ENCODE assay signal across 8 cellular contexts in the genomic region with DNA sequence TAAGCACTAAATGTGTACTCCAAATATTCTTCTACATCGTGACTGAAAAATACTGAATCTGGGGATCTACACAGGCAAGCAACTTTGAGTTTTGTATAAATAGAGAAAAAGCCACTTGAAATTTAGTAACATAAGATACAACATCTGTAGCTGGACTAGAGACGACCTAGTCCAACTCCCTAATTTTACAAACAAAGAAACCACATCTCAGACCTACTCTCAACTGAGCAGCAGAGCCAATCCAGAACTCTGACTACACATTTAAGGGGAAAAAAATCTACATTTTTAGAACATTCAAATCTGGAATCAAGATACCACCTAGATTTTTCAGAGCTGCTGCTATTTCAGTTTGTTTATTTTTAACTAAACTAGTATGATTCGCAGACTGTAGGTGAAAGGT.
DNase-seq lines count a peak whose midpoint lies in the region; ATAC-seq, FAIRE-seq and TF ChIP-seq lines count a peak whose summit lies in the region.

No MANE protein-coding gene starts in this region.

- peak overlapping the region in 3 of 11 experiments; percentile 53 to 68 (median 62); a peak in 6 of 22 replicates for H3K27ac ChIP-seq in BLaER1 treated with 17β-estradiol and CSF1 and Interleukin-3, amounts not matched to agents 10 nM and 100 nM
- H3K27ac ChIP-seq in OCI-LY7 (ENCODE audit: low read depth, low read length, poor library complexity, severe bottlenecking) (no peak overlapping the region), keratinocyte (ENCODE audit: control insufficient read depth, insufficient read depth, low read length) (peak overlapping the region; percentile 1)

- H3K4me3 ChIP-seq in BLaER1 treated with 17β-estradiol and CSF1 and Interleukin-3, amounts not matched to agents 10 nM and 100 nM, result no peak overlapping the region
- H3K4me3 ChIP-seq in OCI-LY7 (ENCODE audit: low read depth, low read length, poor library complexity, severe bottlenecking), result no peak overlapping the region
- no peak overlapping the region for H3K4me3 ChIP-seq in keratinocyte (ENCODE audit: control insufficient read depth in 2 of 3, extremely low read depth in 1 of 3, insufficient read depth in 2 of 3, low read depth in 1 of 3, low read length in 3 of 3)

- DNase-seq in OCI-LY7 (ENCODE audit: low spot score) (no peak), keratinocyte (ENCODE audit: low read depth, low spot score) (no peak)
- DNase-seq in effector CD4-positive, alpha-beta T cell, result no peak

- POLR2A ChIA-PET in OCI-LY7 (lab: Charles Lee), result interaction anchor here (0.7 to 2.6 kb wide), 3 partner anchors 14 to 1370 kb away, joined by 3 to 10 read pairs (median 7); no protein-coding TSS in a partner anchor

- intact Hi-C loops in OCI-LY7 (cut with micrococcal nuclease; ENCODE audit: unreplicated experiment), result loop anchor here (2.0 to 5.0 kb wide), 3 partner anchors 81 to 493 kb away; a partner anchor contains a TSS

- H3K79me2 ChIP-seq in OCI-LY7 (ENCODE audit: insufficient read depth, low read depth, low read length), result no peaks in the 10 kb centered on the region
- no peaks in the 10 kb centered on the region for H3K79me2 ChIP-seq in keratinocyte (ENCODE audit: control insufficient read depth, insufficient read depth, low read length)

- dilution Hi-C loops in keratinocyte (cut with MboI; ENCODE audit: extremely low pct_ligation_motif_present, low sequenced_read_pairs), result no loop called here

- peaks cover 19 to 22% (median 20%) of the 10 kb centered on the region in 10 experiments for H3K4me1 ChIP-seq in BLaER1 treated with 17β-estradiol and CSF1 and Interleukin-3, amounts not matched to agents 10 nM and 100 nM
- peaks cover 22% of the 10 kb centered on the region for H3K4me1 ChIP-seq in OCI-LY7 (ENCODE audit: insufficient read depth, low read length, poor library complexity, severe bottlenecking)
- peaks cover 38% of the 10 kb centered on the region for H3K4me1 ChIP-seq in keratinocyte (ENCODE audit: control insufficient read depth, extremely low read depth, insufficient read depth, low read length)

- peak overlapping the region; percentile 96 for H2AFZ ChIP-seq in OCI-LY7 (ENCODE audit: low read length)
- no peak overlapping the region for H2AFZ ChIP-seq in keratinocyte (ENCODE audit: control insufficient read depth, low read length)

- H3K9me2 ChIP-seq in OCI-LY7 (ENCODE audit: insufficient read depth, low read length), result no peaks in the 10 kb centered on the region; the same call in 1 of the 2 replicates

- peak overlapping the region; percentile 49 to 77 (median 56); a peak in 20 of 22 replicates for H3K4me2 ChIP-seq in BLaER1 treated with 17β-estradiol and CSF1 and Interleukin-3, amounts not matched to agents 10 nM and 100 nM
- H3K4me2 ChIP-seq in OCI-LY7 (ENCODE audit: low read length) (peak overlapping the region; percentile 34), keratinocyte (ENCODE audit: control insufficient read depth, extremely low read depth, insufficient read depth, low read depth, low read length) (peak overlapping the region; percentile 36)

- no peaks in the 10 kb centered on the region for H3K9me1 ChIP-seq in keratinocyte (ENCODE audit: control insufficient read depth, extremely low read depth, insufficient read depth, low read length)

- BruUV-seq in OCI-LY7 (replicated peaks; lab: Mats Ljungman, UMichigan), result no TSS peak

- CTCF ChIA-PET in OCI-LY7 (lab: Charles Lee; ENCODE audit: unreplicated experiment), result interaction anchor here (1.2 kb wide), 1 partner anchor 493 kb away, joined by 4 read pairs; no protein-coding TSS in a partner anchor

- H3K9ac ChIP-seq in BLaER1 treated with 17β-estradiol and CSF1 and Interleukin-3, amounts not matched to agents 10 nM and 100 nM, result no peak overlapping the region
- H3K9ac ChIP-seq in keratinocyte (ENCODE audit: control insufficient read depth, extremely low read depth, insufficient read depth, low read length), result no peak overlapping the region

- FAIRE-seq in keratinocyte (lab: Jason Lieb, UNC), result no peak

- H3K27me3 ChIP-seq in BLaER1 treated with 17β-estradiol and CSF1 and Interleukin-3, amounts not matched to agents 10 nM and 100 nM, result no peaks in the 10 kb centered on the region
- H3K27me3 ChIP-seq in keratinocyte (ENCODE audit: control insufficient read depth, extremely low read depth, insufficient read depth, low read length), result no peaks in the 10 kb centered on the region

- ATAC-seq in GM21381 (IDR thresholded peaks at IDR 0.05; ENCODE audit: unreplicated experiment), result peak; percentile 10
- ATAC-seq in HG03175 (IDR thresholded peaks at IDR 0.05; ENCODE audit: unreplicated experiment), result no peak
- ATAC-seq in GM19328 (IDR thresholded peaks at IDR 0.05; ENCODE audit: unreplicated experiment), result no peak
- no peak for ATAC-seq in HG02970 (IDR thresholded peaks at IDR 0.05; ENCODE audit: low FRiP score, unreplicated experiment)

- no peaks in the 10 kb centered on the region for H3K36me3 ChIP-seq in BLaER1 treated with 17β-estradiol and CSF1 and Interleukin-3, amounts not matched to agents 10 nM and 100 nM
- H3K36me3 ChIP-seq in OCI-LY7 (ENCODE audit: insufficient read depth, low read length), result no peaks in the 10 kb centered on the region
- H3K36me3 ChIP-seq in keratinocyte (ENCODE audit: control insufficient read depth in 2 of 2, extremely low read depth in 1 of 2, insufficient read depth in 2 of 2, low read length in 2 of 2), result no peaks in the 10 kb centered on the region

- no peaks in the 10 kb centered on the region for H4K20me1 ChIP-seq in BLaER1 treated with 17β-estradiol and CSF1 and Interleukin-3, amounts not matched to agents 10 nM and 100 nM
- H4K20me1 ChIP-seq in OCI-LY7 (ENCODE audit: insufficient read depth, low read length) (no peaks in the 10 kb centered on the region), keratinocyte (ENCODE audit: control insufficient read depth, extremely low read depth, insufficient read depth, low read length) (no peaks in the 10 kb centered on the region)

- TF ChIP-seq CTCF in OCI-LY7 (conservative IDR thresholded peaks at IDR 0.05; ENCODE audit: low read length) (no peak), keratinocyte (optimal IDR thresholded peaks at IDR 0.05 in 1 of 3, IDR thresholded peaks at IDR 0.05 in 1 of 3, conservative IDR thresholded peaks at IDR 0.05 in 1 of 3; ENCODE audit: extremely low read depth in 1 of 3, insufficient read depth in 2 of 3, low read length in 3 of 3) (no peak)

- no peaks in the 10 kb centered on the region for H3K9me3 ChIP-seq in BLaER1 treated with 17β-estradiol and CSF1 and Interleukin-3, amounts not matched to agents 10 nM and 100 nM (replicated peaks in 1 of 11)
- no peaks in the 10 kb centered on the region for H3K9me3 ChIP-seq in OCI-LY7 (ENCODE audit: low read length)
- no peaks in the 10 kb centered on the region for H3K9me3 ChIP-seq in keratinocyte (ENCODE audit: control insufficient read depth, low read depth, low read length)
